Comparison of ENCODE assay signal across 8 cellular contexts in the genomic region with DNA sequence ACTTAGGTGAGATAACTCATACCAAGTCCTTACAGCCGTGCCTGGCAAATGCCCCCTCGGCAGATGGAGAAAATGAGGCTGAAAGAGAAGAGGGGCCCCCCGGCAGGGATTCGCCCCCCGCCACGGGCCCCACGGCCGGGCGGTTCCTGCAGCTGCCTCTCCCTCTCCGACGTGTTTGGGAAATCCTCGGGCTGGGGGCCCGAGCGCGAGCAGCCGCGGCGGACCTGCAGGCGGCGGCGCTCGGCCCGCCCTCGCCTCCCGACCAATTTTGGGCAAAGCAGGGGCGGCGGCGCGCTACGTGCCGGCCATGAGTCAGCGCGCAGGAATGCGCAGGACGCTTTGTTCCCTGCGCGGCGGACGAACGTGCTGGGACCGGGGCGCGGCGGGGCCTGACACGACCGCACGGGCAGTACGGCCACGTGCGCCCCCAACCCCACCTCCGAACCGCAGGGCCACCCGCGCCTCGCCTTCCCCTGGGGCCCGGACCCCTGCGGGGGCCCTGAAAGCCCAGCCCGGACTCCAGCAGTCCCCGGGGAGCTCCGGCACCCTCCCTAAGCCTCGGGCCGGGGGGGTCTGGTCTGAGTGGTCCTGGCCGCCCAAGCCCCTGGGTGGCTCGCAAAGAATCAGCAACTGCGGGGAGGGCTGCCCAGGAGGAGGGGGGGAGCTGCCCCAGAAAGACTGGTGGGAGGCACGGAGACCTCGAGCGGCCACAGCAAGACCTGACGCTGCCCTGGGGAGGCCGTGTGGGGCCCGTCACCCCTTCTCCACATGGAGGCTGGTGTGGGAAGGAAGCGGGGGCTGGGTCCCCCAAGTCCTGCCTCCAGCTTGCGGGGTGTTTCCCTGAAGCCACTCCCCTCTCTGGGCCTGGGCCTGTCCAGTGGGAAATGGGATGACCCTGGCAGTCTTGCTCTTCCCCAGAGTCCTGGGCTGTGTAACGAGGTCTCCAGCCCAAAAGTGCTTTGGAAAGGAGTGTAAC. TPM values are rescaled to one million over a fixed set of nuclear protein-coding genes. Genes with fewer than 3 reads are reported as not detected.
DNase-seq lines count a peak whose midpoint lies in the region; ATAC-seq and TF ChIP-seq lines count a peak whose summit lies in the region.

No MANE protein-coding gene starts in this region.

- H3K27ac ChIP-seq in SJSA1 = peak overlapping the region; percentile 92

- H3K27me3 ChIP-seq in HAP-1 (ENCODE audit: low read depth) = no peaks in the 10 kb centered on the region
- no peaks in the 10 kb centered on the region for H3K27me3 ChIP-seq in SJSA1 (replicated peaks)

- TF ChIP-seq CTCF in AG10803 (conservative IDR thresholded peaks at IDR 0.05; ENCODE audit: low read length) (no peak), lower leg skin (IDR thresholded peaks at IDR 0.05) (no peak)

- H3K4me1 ChIP-seq in HAP-1 (peaks cover 12% of the 10 kb centered on the region), SJSA1 (replicated peaks) (peaks cover 97% of the 10 kb centered on the region)

- intact Hi-C loops in lower leg skin (cut with DNase I; ENCODE audit: low total_unique reads) = no loop called here

- H3K4me3 ChIP-seq in AG10803 (ENCODE audit: low read length) (peak overlapping the region; percentile 39), HAP-1 (0 out of 2 replicates have a peak overlapping the region, but pooled peaks have one; percentile 8), SJSA1 (peak overlapping the region; percentile 4; the same call in 1 of the 2 replicates), lower leg skin (ENCODE audit: low read depth, poor library complexity, severe bottlenecking) (no peak overlapping the region)

- H3K36me3 ChIP-seq in HAP-1 (replicated peaks) (no peaks in the 10 kb centered on the region), SJSA1 (peaks cover 78% of the 10 kb centered on the region)

- no peak for TF ChIP-seq POLR2A in lower leg skin (IDR thresholded peaks at IDR 0.05)

- ATAC-seq in HG03457 (IDR thresholded peaks at IDR 0.05; ENCODE audit: unreplicated experiment) = no peak

- peak; percentile 90 for DNase-seq in AG10803 (ENCODE audit: low read depth)
- peak; percentile 82 to 88 for DNase-seq in HAP-1 (ENCODE audit: low spot score in 2 of 2)
- DNase-seq in SJSA1 (ENCODE audit: low read depth in 1 of 2, low spot score in 2 of 2) = peak; percentile 96 to 98
- peak; percentile 72 for DNase-seq in dedifferentiated amniotic fluid mesenchymal stem cell (ENCODE audit: extremely low spot score)
- DNase-seq in lower leg skin (ENCODE audit: low spot score in 2 of 2) = peak; percentile 82 to 97
- peak; percentile 36 to 39 for DNase-seq in stimulated activated CD8-positive, alpha-beta memory T cell treated with anti-CD3 and anti-CD28 coated beads, Interleukin-7, amount 100 ng/mL, for 48 hours (ENCODE audit: extremely low read depth in 1 of 2, low read depth in 1 of 2)
- DNase-seq in activated gamma-delta T cell (lab: John Stamatoyannopoulos, UW) = no peak

- 7 to 15% methylated on average over 29 to 45 of the region's 74 CpGs for WGBS in lower leg skin, 2 donors

- H3K9me3 ChIP-seq in HAP-1 = no peaks in the 10 kb centered on the region
- 0 out of 2 replicates have a peak, but pooled peaks cover 2% of the 10 kb centered on the region for H3K9me3 ChIP-seq in SJSA1 (replicated peaks)

- in situ Hi-C loops in HAP-1 (cut with MboI; ENCODE audit: low sequenced_read_pairs) = no loop called here

RNA-seq across cellular contexts. Expression of gene EDN2, which starts 11.9 kb away (rescaled TPM):
- 3.0 and 6.7 TPM in 2 replicates for total RNA-seq in SJSA1 (2014; rRNA removed; shearing (Covaris generic))
- total RNA-seq in lower leg skin = 10 to 100 TPM in 1 of 4 donors, 1 to 10 TPM in 3; 1.2 to 13.0 (median 3.9) TPM
